ENCODE assay signal across 23 cellular contexts in the genomic region with DNA sequence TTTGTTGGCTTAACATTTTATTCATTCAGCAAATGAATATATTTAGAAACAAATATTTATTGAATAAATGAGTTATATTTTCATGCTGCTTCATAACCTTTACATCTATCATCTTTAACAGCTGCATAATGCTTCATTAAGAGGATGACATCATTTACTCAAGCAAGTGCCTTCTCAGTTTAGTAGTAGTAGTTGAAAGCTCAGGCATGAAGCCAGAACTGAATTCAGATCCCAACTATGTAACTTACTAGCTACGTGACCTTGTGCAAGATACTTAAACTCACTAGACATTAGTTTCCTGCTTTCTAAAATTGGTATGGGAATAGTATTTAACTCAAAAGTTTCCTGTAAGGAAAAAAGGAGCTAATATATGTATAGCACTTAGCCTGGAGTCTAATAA.
DNase-seq lines count a peak whose midpoint lies in the region; ATAC-seq and TF ChIP-seq lines count a peak whose summit lies in the region.
"Had no signal": no experiment of that assay in that cellular context is flagged by ENCODE, and none has a peak within 500 bp of the region (broad histone marks: within the 10 kb centered on the region; RNA-seq: fewer than 3 reads in every experiment).

No MANE protein-coding gene starts in this region.

- TF ChIP-seq CTCF in astrocyte of the spinal cord (IDR thresholded peaks at IDR 0.05; ENCODE audit: low read depth, low read length) (no peak), colonic mucosa (IDR thresholded peaks at IDR 0.05) (no peak)

- peaks cover 7% of the 10 kb centered on the region for H3K4me1 Mint-ChIP-seq in activated CD8-positive, alpha-beta memory T cell treated with anti-CD3 and anti-CD28 coated beads, Interleukin-2, amount 10 ng/mL, durations not matched to agents 7 days and 5 days
- H3K4me1 Mint-ChIP-seq: memory B cell had no signal

- H3K9ac ChIP-seq in colonic mucosa (ENCODE audit: low read depth in 2 of 2, low read length in 2 of 2): no peak overlapping the region
- H3K9ac ChIP-seq: BLaER1 had no signal

- H3K27me3 Mint-ChIP-seq in activated CD8-positive, alpha-beta memory T cell treated with anti-CD3 and anti-CD28 coated beads, Interleukin-2, amount 10 ng/mL, durations not matched to agents 7 days and 5 days: peaks cover 54% of the 10 kb centered on the region

- no peak for DNase-seq in left ventricle myocardium superior
- no peak for DNase-seq in Right ventricle myocardium superior
- DNase-seq in astrocyte of the spinal cord (ENCODE audit: low read depth, low spot score): peak; percentile 24
- DNase-seq in iris pigment epithelial cell (ENCODE audit: low read depth): peak; percentile 66
- no peak for DNase-seq in H7
- no peak for DNase-seq in kidney glomerular epithelial cell (lab: John Stamatoyannopoulos, UW)
- DNase-seq in activated CD8-positive, alpha-beta memory T cell treated with anti-CD3 and anti-CD28 coated beads, Interleukin-2, amount 10 ng/mL, durations not matched to agents 7 days and 5 days: no peak
- DNase-seq in colonic mucosa: no peak
- DNase-seq: activated naive CD4-positive, alpha-beta T cell treated with Interleukin-2 at 50 U/mL for 16 hours; activated T-cell treated with anti-CD3 and anti-CD28 coated beads, Interleukin-2, amount 50 U/mL, for 24 hours; amniotic stem cell; effector memory CD4-positive, alpha-beta T cell; GOT3; NCI-H1436 treated with DMSO at 0.1 percent for 48 hours; stimulated activated CD4-positive, alpha-beta T cell treated with anti-CD3 and anti-CD28 coated beads, Interleukin-12 subunit alpha, Interleukin-12 subunit beta, amount 100 ng/mL, for 4 hours; T1000; transverse colon had no signal

- no peak overlapping the region for H3K27ac Mint-ChIP-seq in activated CD8-positive, alpha-beta memory T cell treated with anti-CD3 and anti-CD28 coated beads, Interleukin-2, amount 10 ng/mL, durations not matched to agents 7 days and 5 days
- H3K27ac Mint-ChIP-seq: activated T-cell treated with anti-CD3 and anti-CD28 coated beads, Interleukin-2, amount 50 U/mL, for 24 hours; memory B cell; stimulated activated naive CD8-positive, alpha-beta T cell treated with anti-CD3 and anti-CD28 coated beads, Interleukin-15, Interleukin-2, amounts not matched to agents 100 ng/mL and 50 ng/mL, for 24 hours had no signal

- H3K9me3 ChIP-seq in colonic mucosa: no peaks in the 10 kb centered on the region
- H3K9me3 ChIP-seq: neutrophil, transverse colon had no signal

- no peaks in the 10 kb centered on the region for H3K27me3 ChIP-seq in H7 (ENCODE audit: control insufficient read depth, insufficient read depth, low read length)
- no peaks in the 10 kb centered on the region for H3K27me3 ChIP-seq in colonic mucosa
- H3K27me3 ChIP-seq: BLaER1, neutrophil, transverse colon had no signal

- intact Hi-C loops in left ventricle myocardium superior (cut with micrococcal nuclease): no loop called here
- intact Hi-C loops in Right ventricle myocardium superior (cut with DNase I): no loop called here
- intact Hi-C loops in colonic mucosa (cut with DNase I): no loop called here

- H3K4me3 ChIP-seq in astrocyte of the spinal cord (ENCODE audit: low read depth, low read length) (no peak overlapping the region), H7 (ENCODE audit: insufficient read depth, low read depth, low read length) (no peak overlapping the region), colonic mucosa (no peak overlapping the region)
- H3K4me3 ChIP-seq: BLaER1, transverse colon had no signal

- no peaks in the 10 kb centered on the region for H3K4me1 ChIP-seq in colonic mucosa
- H3K4me1 ChIP-seq: BLaER1 had no signal

- H3K36me3 Mint-ChIP-seq in activated CD8-positive, alpha-beta memory T cell treated with anti-CD3 and anti-CD28 coated beads, Interleukin-2, amount 10 ng/mL, durations not matched to agents 7 days and 5 days: peaks cover 5% of the 10 kb centered on the region

- H3K9me3 Mint-ChIP-seq in activated CD8-positive, alpha-beta memory T cell treated with anti-CD3 and anti-CD28 coated beads, Interleukin-2, amount 10 ng/mL, durations not matched to agents 7 days and 5 days (ENCODE audit: low read depth): peaks cover 5% of the 10 kb centered on the region

- ATAC-seq in left ventricle myocardium superior (peak; percentile 49), Right ventricle myocardium superior (ENCODE audit: poor library complexity) (no peak)
- ATAC-seq in activated CD8-positive, alpha-beta memory T cell treated with anti-CD3 and anti-CD28 coated beads, Interleukin-2, amount 10 ng/mL, durations not matched to agents 7 days and 5 days: no peak
- ATAC-seq: activated CD4-positive, CD25-positive, alpha-beta regulatory T cell treated with anti-CD3 and anti-CD28 coated beads, Interleukin-2, amount 50 U/mL, for 24 hours; Right ventricle myocardium inferior had no signal

- H3K27ac ChIP-seq in colonic mucosa: no peak overlapping the region
- H3K27ac ChIP-seq: BLaER1, neutrophil, transverse colon had no signal

- in situ Hi-C loops in astrocyte of the spinal cord (cut with HindIII; ENCODE audit: low sequenced_read_pairs): no loop called here

- CTCF ChIA-PET in activated CD8-positive, alpha-beta memory T cell treated with anti-CD3 and anti-CD28 coated beads, Interleukin-2, amount 10 ng/mL, durations not matched to agents 7 days and 5 days (lab: Charles Lee): no interaction called here

- no peak overlapping the region for H3K4me3 Mint-ChIP-seq in activated CD8-positive, alpha-beta memory T cell treated with anti-CD3 and anti-CD28 coated beads, Interleukin-2, amount 10 ng/mL, durations not matched to agents 7 days and 5 days
- H3K4me3 Mint-ChIP-seq: activated T-cell treated with anti-CD3 and anti-CD28 coated beads, Interleukin-2, amount 50 U/mL, for 24 hours; memory B cell; stimulated activated naive CD8-positive, alpha-beta T cell treated with anti-CD3 and anti-CD28 coated beads, Interleukin-15, Interleukin-2, amounts not matched to agents 100 ng/mL and 50 ng/mL, for 24 hours had no signal

- H3K36me3 ChIP-seq in H7 (replicated peaks; ENCODE audit: control insufficient read depth, insufficient read depth, low read length) (no peaks in the 10 kb centered on the region), colonic mucosa (no peaks in the 10 kb centered on the region)
- H3K36me3 ChIP-seq: BLaER1, neutrophil, transverse colon had no signal

Comparison
In these comparisons a context has a peak if more than half of its experiments do, and no peak if none do; other contexts are left out.
1. DNase-seq: peak in astrocyte of the spinal cord (single experiment) and iris pigment epithelial cell (single experiment); none in left ventricle myocardium superior (single experiment), Right ventricle myocardium superior (single experiment), H7 (single experiment), kidney glomerular epithelial cell (single experiment), activated CD8-positive, alpha-beta memory T cell treated with anti-CD3 and anti-CD28 coated beads, Interleukin-2, amount 10 ng/mL, durations not matched to agents 7 days and 5 days (single experiment) and colonic mucosa (single experiment).